In the genomic region with DNA sequence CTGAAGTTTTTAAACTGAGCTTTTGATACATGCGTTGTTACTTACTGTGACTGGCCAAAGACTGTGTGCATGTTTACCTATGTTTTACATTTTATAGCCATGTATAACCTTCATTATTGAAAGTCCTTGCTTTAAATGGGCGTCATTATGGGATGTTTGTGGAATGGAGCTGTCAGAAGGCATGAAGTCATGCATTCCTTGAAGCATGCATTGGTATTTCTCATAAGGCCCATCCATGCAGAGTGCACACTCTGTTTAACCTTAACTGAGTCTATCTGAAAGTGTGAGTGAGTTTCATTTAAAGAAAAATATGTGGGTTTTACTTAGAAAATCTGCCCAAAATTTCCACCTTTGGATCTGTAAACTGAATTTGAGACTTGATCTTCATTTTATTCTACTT, we compare ENCODE assay signal across 7 cellular contexts. TPM values are rescaled to one million over a fixed set of nuclear protein-coding genes. Genes with fewer than 3 reads are reported as not detected.
A peak's percentile ranks its signal among the peaks of the same experiment; 100 is the strongest.
DNase-seq lines count a peak whose midpoint lies in the region; ATAC-seq and TF ChIP-seq lines count a peak whose summit lies in the region.

No MANE protein-coding gene starts in this region.

- H3K4me2 ChIP-seq in smooth muscle cell: peak overlapping the region; percentile 28

- H3K4me1 Mint-ChIP-seq in HFFc6 (ENCODE audit: low read depth): peaks cover 82% of the 10 kb centered on the region

- H3K36me3 ChIP-seq in smooth muscle cell (ENCODE audit: low read depth): no peaks in the 10 kb centered on the region

- H3K27me3 Mint-ChIP-seq in HFFc6 (ENCODE audit: insufficient read depth): no peaks in the 10 kb centered on the region

- H3K9me3 ChIP-seq in smooth muscle cell (replicated peaks; ENCODE audit: low read depth): no peaks in the 10 kb centered on the region

- H3K79me2 ChIP-seq in smooth muscle cell (ENCODE audit: low read depth): peaks cover 5% of the 10 kb centered on the region

- TF ChIP-seq CTCF in HFFc6 (IDR thresholded peaks at IDR 0.05) (no peak), smooth muscle cell (IDR thresholded peaks at IDR 0.05; ENCODE audit: borderline replicate concordance, insufficient read depth, poor library complexity, severe bottlenecking) (no peak)

- peaks cover 93% of the 10 kb centered on the region for H4K20me1 ChIP-seq in smooth muscle cell (ENCODE audit: low read depth)

- peaks cover 12% of the 10 kb centered on the region for H3K36me3 Mint-ChIP-seq in HFFc6 (ENCODE audit: low read depth)
- H3K36me3 Mint-ChIP-seq in activated naive CD4-positive, alpha-beta T cell treated with anti-CD3 and anti-CD28 coated beads, Interleukin-2, amount 50 U/mL, for 72 hours: peaks cover 8 to 16% of the 10 kb centered on the region in 2 donors

- peak; percentile 54 for DNase-seq in HFFc6
- DNase-seq in activated naive CD4-positive, alpha-beta T cell treated with anti-CD3 and anti-CD28 coated beads, Interleukin-2, amount 50 U/mL, for 72 hours (ENCODE audit: low spot score in 2 of 2): no peak
- peak; percentile 32 for DNase-seq in hepatic stellate cell (ENCODE audit: low spot score)
- DNase-seq in smooth muscle cell (lab: John Stamatoyannopoulos, UW; ENCODE audit: unreplicated experiment): no peak
- no peak for DNase-seq in NCI-H1092 (lab: John Stamatoyannopoulos, UW)
- no peak for DNase-seq in NCI-H2227 treated with DMSO at 0.1 percent for 48 hours (lab: John Stamatoyannopoulos, UW)
- DNase-seq in AML-193 (lab: John Stamatoyannopoulos, UW): no peak

- peaks cover 25% of the 10 kb centered on the region for H3F3A ChIP-seq in smooth muscle cell (ENCODE audit: low read depth)

- H2AFZ ChIP-seq in smooth muscle cell (ENCODE audit: low read depth): no peak overlapping the region

- no peak overlapping the region for H3K4me3 ChIP-seq in smooth muscle cell

- H3K27me3 ChIP-seq in smooth muscle cell (ENCODE audit: low read depth): no peaks in the 10 kb centered on the region

- H3K4me1 ChIP-seq in smooth muscle cell (ENCODE audit: low read depth): peaks cover 78% of the 10 kb centered on the region

- peak overlapping the region; percentile 24 for H3K27ac Mint-ChIP-seq in HFFc6
- H3K27ac Mint-ChIP-seq in activated naive CD4-positive, alpha-beta T cell treated with anti-CD3 and anti-CD28 coated beads, Interleukin-2, amount 50 U/mL, for 72 hours: peak overlapping the region; percentile 10 to 59

- H3K4me3 Mint-ChIP-seq in HFFc6: peak overlapping the region; percentile 43

- peak in 1 of 2 donors; percentile 36 for ATAC-seq in activated naive CD4-positive, alpha-beta T cell treated with anti-CD3 and anti-CD28 coated beads, Interleukin-2, amount 50 U/mL, for 72 hours

- no peaks in the 10 kb centered on the region for H3K9me3 Mint-ChIP-seq in HFFc6
- H3K9me3 Mint-ChIP-seq in activated naive CD4-positive, alpha-beta T cell treated with anti-CD3 and anti-CD28 coated beads, Interleukin-2, amount 50 U/mL, for 72 hours: no peaks in the 10 kb centered on the region

- 53% methylated on average over 2 of the region's 2 CpGs for WGBS in smooth muscle cell (ENCODE audit: low lambda C conversion rate)

- no peak overlapping the region for H3K9ac ChIP-seq in smooth muscle cell (ENCODE audit: low read depth)

- peak overlapping the region; percentile 32 for H3K27ac ChIP-seq in smooth muscle cell (ENCODE audit: low read depth)

RNA-seq across cellular contexts. Expression of a gene that starts 51.1 kb away (rescaled TPM):
- total RNA-seq in HFFc6 (2021; fragmentation: NEBNext Ultra II Directional; extraction: Animal tissue kit (Norgen Biotek cat#: 25700)): 100 to 1,000 TPM; 101 to 123 (median 113) TPM
- total RNA-seq in activated naive CD4-positive, alpha-beta T cell treated with anti-CD3 and anti-CD28 coated beads, Interleukin-2, amount 50 U/mL, for 72 hours: 100 to 1,000 TPM in 1 of 2 donors, 10 to 100 TPM in 1; 87.1 to 166 TPM
- 109 and 113 TPM in 2 replicates for total RNA-seq in smooth muscle cell
- 116 and 119 TPM in 2 replicates for polyA plus RNA-seq in smooth muscle cell

Comparison
In these comparisons a context has a peak if more than half of its experiments do, and no peak if none do; other contexts are left out.
1. DNase-seq: peak in HFFc6 (single experiment) and hepatic stellate cell (single experiment); none in activated naive CD4-positive, alpha-beta T cell treated with anti-CD3 and anti-CD28 coated beads, Interleukin-2, amount 50 U/mL, for 72 hours (0 of 2), smooth muscle cell (single experiment), NCI-H1092 (single experiment), NCI-H2227 treated with DMSO at 0.1 percent for 48 hours (single experiment) and AML-193 (0 of 2).